1 cellular context compared by ENCODE assay signal in the genomic region with DNA sequence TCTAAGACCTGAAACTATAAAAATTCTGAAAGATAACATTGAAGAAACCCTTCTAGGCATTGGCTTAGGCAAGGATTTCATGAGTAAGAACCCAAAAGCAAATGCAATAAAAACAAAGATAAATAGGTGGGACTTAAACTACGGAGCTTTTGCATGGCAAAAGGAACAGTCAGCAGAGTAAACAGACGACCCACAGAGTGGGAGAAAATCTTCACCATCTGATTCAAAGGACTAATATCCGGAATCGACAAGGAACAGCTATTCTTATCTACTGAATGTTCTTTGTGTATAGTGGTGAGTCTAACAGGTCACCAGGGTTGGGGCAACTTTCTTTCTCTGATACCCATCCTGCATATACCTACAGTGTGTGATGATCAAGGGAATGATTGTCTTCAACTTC.
TF ChIP-seq lines count a peak whose summit lies in the region.

No MANE protein-coding gene starts in this region.

TF ChIP-seq in H1, 55 proteins besides CTCF, POLR2A, EP300 and RAD21 (continued from another document):
- TF ChIP-seq, protein P1, sequence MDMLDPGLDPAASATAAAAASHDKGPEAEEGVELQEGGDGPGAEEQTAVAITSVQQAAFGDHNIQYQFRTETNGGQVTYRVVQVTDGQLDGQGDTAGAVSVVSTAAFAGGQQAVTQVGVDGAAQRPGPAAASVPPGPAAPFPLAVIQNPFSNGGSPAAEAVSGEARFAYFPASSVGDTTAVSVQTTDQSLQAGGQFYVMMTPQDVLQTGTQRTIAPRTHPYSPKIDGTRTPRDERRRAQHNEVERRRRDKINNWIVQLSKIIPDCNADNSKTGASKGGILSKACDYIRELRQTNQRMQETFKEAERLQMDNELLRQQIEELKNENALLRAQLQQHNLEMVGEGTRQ (IDR thresholded peaks at IDR 0.05; ENCODE audit: low read length), result no peak
- TF ChIP-seq TAF7 (optimal IDR thresholded peaks at IDR 0.05; ENCODE audit: borderline replicate concordance, low read depth, low read length) (no peak), SP2 (IDR thresholded peaks at IDR 0.05; ENCODE audit: low read length) (no peak), GTF2F1 (IDR thresholded peaks at IDR 0.05; ENCODE audit: borderline replicate concordance, low read depth, low read length) (no peak), RXRA (IDR thresholded peaks at IDR 0.05; ENCODE audit: insufficient read depth, low read depth, low read length) (no peak), GABPA (IDR thresholded peaks at IDR 0.05; ENCODE audit: borderline replicate concordance, insufficient read depth, low read length) (no peak), BACH1 (IDR thresholded peaks at IDR 0.05; ENCODE audit: low read length) (no peak), KDM4A (IDR thresholded peaks at IDR 0.05; ENCODE audit: low read depth, low read length, severe bottlenecking) (no peak), POU5F1 (IDR thresholded peaks at IDR 0.05; ENCODE audit: low read depth, low read length) (no peak), YY1 (IDR thresholded peaks at IDR 0.05; ENCODE audit: low read depth, low read length) (no peak), NRF1 (IDR thresholded peaks at IDR 0.05; ENCODE audit: low read depth, low read length) (no peak), SRF (IDR thresholded peaks at IDR 0.05; ENCODE audit: low read depth, low read length) (no peak)
- TF ChIP-seq, protein P2, sequence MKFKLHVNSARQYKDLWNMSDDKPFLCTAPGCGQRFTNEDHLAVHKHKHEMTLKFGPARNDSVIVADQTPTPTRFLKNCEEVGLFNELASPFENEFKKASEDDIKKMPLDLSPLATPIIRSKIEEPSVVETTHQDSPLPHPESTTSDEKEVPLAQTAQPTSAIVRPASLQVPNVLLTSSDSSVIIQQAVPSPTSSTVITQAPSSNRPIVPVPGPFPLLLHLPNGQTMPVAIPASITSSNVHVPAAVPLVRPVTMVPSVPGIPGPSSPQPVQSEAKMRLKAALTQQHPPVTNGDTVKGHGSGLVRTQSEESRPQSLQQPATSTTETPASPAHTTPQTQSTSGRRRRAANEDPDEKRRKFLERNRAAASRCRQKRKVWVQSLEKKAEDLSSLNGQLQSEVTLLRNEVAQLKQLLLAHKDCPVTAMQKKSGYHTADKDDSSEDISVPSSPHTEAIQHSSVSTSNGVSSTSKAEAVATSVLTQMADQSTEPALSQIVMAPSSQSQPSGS (IDR thresholded peaks at IDR 0.05; ENCODE audit: low read length), result no peak
